9 cellular contexts compared by ENCODE assay signal in genomic region chr18:14747513-14748474, GRCh38. TPM values are rescaled to one million over a fixed set of nuclear protein-coding genes. Genes with fewer than 3 reads are reported as not detected.
DNase-seq lines count a peak whose midpoint lies in the region; ATAC-seq and TF ChIP-seq lines count a peak whose summit lies in the region.
"Had no signal": no experiment of that assay in that cellular context is flagged by ENCODE, and none has a peak within 500 bp of the region (broad histone marks: within the 10 kb centered on the region; RNA-seq: fewer than 3 reads in every experiment).

Gene ANKRD30B, plus strand, starts transcription at chr18:14748172. Its CDS starts 248 bp downstream, at chr18:14748420.

- peak; percentile 51 for ATAC-seq in omental fat pad (ENCODE audit: low FRiP score)
- no peak for ATAC-seq in HG02981 (IDR thresholded peaks at IDR 0.05; ENCODE audit: unreplicated experiment)
- ATAC-seq in HG02870 (IDR thresholded peaks at IDR 0.05; ENCODE audit: unreplicated experiment) = no peak

- POLR2A ChIA-PET in GM10248 (lab: Yijun Ruan, JAX) = no interaction called here

- H3K27ac ChIP-seq in ectodermal cell (ENCODE audit: insufficient read depth, low read depth, low read length, poor library complexity, severe bottlenecking) (no peak within 1 kb of the TSS), esophagus muscularis mucosa (replicated peaks in 1 of 4) (no peak within 1 kb of the TSS)

- TF ChIP-seq CTCF in AG09309 (IDR thresholded peaks at IDR 0.05; ENCODE audit: control insufficient read depth, insufficient read depth, low read depth, low read length, missing control alignments) = no peak
- TF ChIP-seq CTCF in GM10248 (IDR thresholded peaks at IDR 0.05; ENCODE audit: control extremely low read depth, extremely low read depth, low read depth, missing control alignments) = no peak
- no peak for TF ChIP-seq CTCF in omental fat pad (IDR thresholded peaks at IDR 0.05)
- TF ChIP-seq CTCF in esophagus muscularis mucosa (IDR thresholded peaks at IDR 0.05) = no peak

- in situ Hi-C loops in ACHN (cut with HindIII; ENCODE audit: low pct_ligation_motif_present, low pct_unique_long_range_greater_than_20kb, low sequenced_read_pairs) = no loop called here

- CTCF ChIA-PET in GM10248 (lab: Yijun Ruan, JAX) = no interaction called here

- no peaks in the 10 kb centered on the region for H3K36me3 ChIP-seq in ectodermal cell (ENCODE audit: control insufficient read depth, insufficient read depth, low read length)
- H3K36me3 ChIP-seq in esophagus muscularis mucosa = no peaks in the 10 kb centered on the region

- 67 to 68% methylated on average over 79 of the region's 79 CpGs for WGBS in ectodermal cell, 2 experiments
- WGBS in esophagus muscularis mucosa = 30% methylated on average over 2 of the region's 79 CpGs

- H3K4me3 ChIP-seq in AG09309 (ENCODE audit: control insufficient read depth, low read depth, low read length) (peak within 1 kb of the TSS; percentile 18), ectodermal cell (ENCODE audit: insufficient read depth, low read depth, low read length) (peak within 1 kb of the TSS; percentile 4), esophagus muscularis mucosa (peak within 1 kb of the TSS in 1 of 4 donors; percentile 9)

- no peak for TF ChIP-seq POLR2A in esophagus muscularis mucosa (IDR thresholded peaks at IDR 0.05; ENCODE audit: low read depth)

- no peak for DNase-seq in AG09309 (ENCODE audit: low read depth)
- DNase-seq in GM10248 (ENCODE audit: extremely low spot score) = peak; percentile 2
- DNase-seq in omental fat pad (ENCODE audit: low spot score) = no peak
- DNase-seq in ACHN = no peak
- no peak for DNase-seq in esophagus muscularis mucosa (ENCODE audit: extremely low spot score)
- DNase-seq: NCI-H1092 treated with DMSO at 0.1 percent for 48 hours had no signal

- H3K9me3 ChIP-seq in ectodermal cell (ENCODE audit: control insufficient read depth, low read length) (no peaks in the 10 kb centered on the region), esophagus muscularis mucosa (no peaks in the 10 kb centered on the region)

- no peak for TF ChIP-seq EP300 in esophagus muscularis mucosa (IDR thresholded peaks at IDR 0.05)

- intact Hi-C loops in esophagus muscularis mucosa (cut with DNase I) = no loop called here

- H3K4me1 ChIP-seq in ectodermal cell (ENCODE audit: control insufficient read depth, insufficient read depth, low read length) (no peaks in the 10 kb centered on the region), esophagus muscularis mucosa (peaks cover 0 to 7% (median 3%) of the 10 kb centered on the region in 4 donors)

- peaks cover 14% of the 10 kb centered on the region for H3K27me3 ChIP-seq in ectodermal cell (ENCODE audit: control insufficient read depth, insufficient read depth, low read length, poor library complexity, severe bottlenecking)
- H3K27me3 ChIP-seq in esophagus muscularis mucosa = peaks cover 0 to 29% (median 6%) of the 10 kb centered on the region in 4 donors

RNA-seq across cellular contexts. Expression of gene ANKRD30B, which starts in this region (rescaled TPM):
- polyA plus RNA-seq in ectodermal cell (2013, experiment 1 of 4) = 0.11 TPM
- 0.14 TPM for polyA plus RNA-seq in ectodermal cell (2013, experiment 2 of 4)
- polyA plus RNA-seq in ectodermal cell (2013, experiment 3 of 4) = 0.16 TPM
- polyA plus RNA-seq in ectodermal cell (2013, experiment 4 of 4) = 0.04 TPM
- total RNA-seq in omental fat pad (under 1 TPM in 2 of 4 donors, not detected in 2; 0.36 to 0.37 TPM), esophagus muscularis mucosa (not detected)

Comparison
In these comparisons a context has a peak if more than half of its experiments do, and no peak if none do; other contexts are left out.
1. Peak in ATAC-seq in omental fat pad; RNA of the gene not detected or under 1 TPM.